1 cellular context compared by ENCODE assay signal in the genomic region with DNA sequence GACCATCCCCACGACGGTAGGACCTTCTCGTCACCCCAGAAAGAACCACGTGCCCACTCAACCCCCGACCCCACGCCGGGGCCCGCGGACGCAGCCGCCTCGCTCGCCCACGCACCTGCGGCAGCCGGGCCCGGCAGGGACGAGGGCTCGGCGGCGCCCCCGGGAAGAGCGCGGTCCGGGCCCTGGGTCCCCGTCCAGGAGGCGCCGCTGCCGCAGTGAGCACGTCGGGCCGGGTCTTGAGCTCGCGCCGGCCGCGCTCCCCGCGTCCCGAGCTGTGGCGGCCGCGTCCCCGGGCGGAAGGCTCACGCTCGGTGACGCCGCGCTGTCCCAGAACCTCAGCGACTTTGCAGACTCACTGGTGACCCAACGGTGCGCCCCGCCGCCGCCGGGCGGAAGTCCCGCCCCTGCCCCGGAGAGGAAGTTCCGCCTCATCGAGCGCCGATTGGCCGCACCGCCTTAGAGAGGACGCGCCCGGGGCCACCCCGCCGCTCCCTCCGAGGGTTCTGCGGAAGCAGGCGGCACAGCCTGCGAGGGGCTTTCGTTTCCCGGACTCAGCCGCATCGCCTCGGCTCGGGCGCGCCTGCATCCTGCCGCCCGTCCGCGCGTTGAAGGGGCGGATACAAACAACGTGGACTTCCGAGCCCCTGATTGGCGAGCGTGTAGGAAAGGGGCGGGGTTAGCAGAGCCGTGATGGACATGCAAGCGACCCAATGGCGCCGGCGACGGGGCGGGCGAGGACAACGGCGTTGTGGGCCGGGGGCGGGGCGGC.
TF ChIP-seq lines count a peak whose summit lies in the region.

No MANE protein-coding gene starts in this region.

TF ChIP-seq in SK-N-SH, 30 proteins besides CTCF, POLR2A, EP300 and RAD21 (continued from another document):
- TF ChIP-seq MEF2A (IDR thresholded peaks at IDR 0.05; ENCODE audit: borderline replicate concordance, low read depth) = no peak
- TF ChIP-seq, protein P1, sequence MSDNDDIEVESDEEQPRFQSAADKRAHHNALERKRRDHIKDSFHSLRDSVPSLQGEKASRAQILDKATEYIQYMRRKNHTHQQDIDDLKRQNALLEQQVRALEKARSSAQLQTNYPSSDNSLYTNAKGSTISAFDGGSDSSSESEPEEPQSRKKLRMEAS (IDR thresholded peaks at IDR 0.05; ENCODE audit: low read depth) = peak; percentile 58; the same call in 1 of the 2 replicates
- TF ChIP-seq, protein P2, sequence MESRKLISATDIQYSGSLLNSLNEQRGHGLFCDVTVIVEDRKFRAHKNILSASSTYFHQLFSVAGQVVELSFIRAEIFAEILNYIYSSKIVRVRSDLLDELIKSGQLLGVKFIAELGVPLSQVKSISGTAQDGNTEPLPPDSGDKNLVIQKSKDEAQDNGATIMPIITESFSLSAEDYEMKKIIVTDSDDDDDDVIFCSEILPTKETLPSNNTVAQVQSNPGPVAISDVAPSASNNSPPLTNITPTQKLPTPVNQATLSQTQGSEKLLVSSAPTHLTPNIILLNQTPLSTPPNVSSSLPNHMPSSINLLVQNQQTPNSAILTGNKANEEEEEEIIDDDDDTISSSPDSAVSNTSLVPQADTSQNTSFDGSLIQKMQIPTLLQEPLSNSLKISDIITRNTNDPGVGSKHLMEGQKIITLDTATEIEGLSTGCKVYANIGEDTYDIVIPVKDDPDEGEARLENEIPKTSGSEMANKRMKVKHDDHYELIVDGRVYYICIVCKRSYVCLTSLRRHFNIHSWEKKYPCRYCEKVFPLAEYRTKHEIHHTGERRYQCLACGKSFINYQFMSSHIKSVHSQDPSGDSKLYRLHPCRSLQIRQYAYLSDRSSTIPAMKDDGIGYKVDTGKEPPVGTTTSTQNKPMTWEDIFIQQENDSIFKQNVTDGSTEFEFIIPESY (IDR thresholded peaks at IDR 0.05; ENCODE audit: borderline replicate concordance, low read depth) = no peak
- no peak for TF ChIP-seq TCF12 (IDR thresholded peaks at IDR 0.05)
- TF ChIP-seq, protein P3, sequence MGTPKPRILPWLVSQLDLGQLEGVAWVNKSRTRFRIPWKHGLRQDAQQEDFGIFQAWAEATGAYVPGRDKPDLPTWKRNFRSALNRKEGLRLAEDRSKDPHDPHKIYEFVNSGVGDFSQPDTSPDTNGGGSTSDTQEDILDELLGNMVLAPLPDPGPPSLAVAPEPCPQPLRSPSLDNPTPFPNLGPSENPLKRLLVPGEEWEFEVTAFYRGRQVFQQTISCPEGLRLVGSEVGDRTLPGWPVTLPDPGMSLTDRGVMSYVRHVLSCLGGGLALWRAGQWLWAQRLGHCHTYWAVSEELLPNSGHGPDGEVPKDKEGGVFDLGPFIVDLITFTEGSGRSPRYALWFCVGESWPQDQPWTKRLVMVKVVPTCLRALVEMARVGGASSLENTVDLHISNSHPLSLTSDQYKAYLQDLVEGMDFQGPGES (IDR thresholded peaks at IDR 0.05; ENCODE audit: low read depth, low read length) = no peak
- peak; percentile 29 for TF ChIP-seq MXI1 (IDR thresholded peaks at IDR 0.05; ENCODE audit: low read depth, low read length)
- TF ChIP-seq SMC3 (IDR thresholded peaks at IDR 0.05; ENCODE audit: low read depth, low read length) = no peak
- TF ChIP-seq NRF1 (IDR thresholded peaks at IDR 0.05; ENCODE audit: low read depth, low read length) = no peak
- TF ChIP-seq CHD2 (IDR thresholded peaks at IDR 0.05; ENCODE audit: low read length, partially characterized antibody) = no peak
- TF ChIP-seq, protein P4, sequence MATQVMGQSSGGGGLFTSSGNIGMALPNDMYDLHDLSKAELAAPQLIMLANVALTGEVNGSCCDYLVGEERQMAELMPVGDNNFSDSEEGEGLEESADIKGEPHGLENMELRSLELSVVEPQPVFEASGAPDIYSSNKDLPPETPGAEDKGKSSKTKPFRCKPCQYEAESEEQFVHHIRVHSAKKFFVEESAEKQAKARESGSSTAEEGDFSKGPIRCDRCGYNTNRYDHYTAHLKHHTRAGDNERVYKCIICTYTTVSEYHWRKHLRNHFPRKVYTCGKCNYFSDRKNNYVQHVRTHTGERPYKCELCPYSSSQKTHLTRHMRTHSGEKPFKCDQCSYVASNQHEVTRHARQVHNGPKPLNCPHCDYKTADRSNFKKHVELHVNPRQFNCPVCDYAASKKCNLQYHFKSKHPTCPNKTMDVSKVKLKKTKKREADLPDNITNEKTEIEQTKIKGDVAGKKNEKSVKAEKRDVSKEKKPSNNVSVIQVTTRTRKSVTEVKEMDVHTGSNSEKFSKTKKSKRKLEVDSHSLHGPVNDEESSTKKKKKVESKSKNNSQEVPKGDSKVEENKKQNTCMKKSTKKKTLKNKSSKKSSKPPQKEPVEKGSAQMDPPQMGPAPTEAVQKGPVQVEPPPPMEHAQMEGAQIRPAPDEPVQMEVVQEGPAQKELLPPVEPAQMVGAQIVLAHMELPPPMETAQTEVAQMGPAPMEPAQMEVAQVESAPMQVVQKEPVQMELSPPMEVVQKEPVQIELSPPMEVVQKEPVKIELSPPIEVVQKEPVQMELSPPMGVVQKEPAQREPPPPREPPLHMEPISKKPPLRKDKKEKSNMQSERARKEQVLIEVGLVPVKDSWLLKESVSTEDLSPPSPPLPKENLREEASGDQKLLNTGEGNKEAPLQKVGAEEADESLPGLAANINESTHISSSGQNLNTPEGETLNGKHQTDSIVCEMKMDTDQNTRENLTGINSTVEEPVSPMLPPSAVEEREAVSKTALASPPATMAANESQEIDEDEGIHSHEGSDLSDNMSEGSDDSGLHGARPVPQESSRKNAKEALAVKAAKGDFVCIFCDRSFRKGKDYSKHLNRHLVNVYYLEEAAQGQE (IDR thresholded peaks at IDR 0.05; ENCODE audit: low read depth, low read length) = no peak
- TF ChIP-seq, protein P5, sequence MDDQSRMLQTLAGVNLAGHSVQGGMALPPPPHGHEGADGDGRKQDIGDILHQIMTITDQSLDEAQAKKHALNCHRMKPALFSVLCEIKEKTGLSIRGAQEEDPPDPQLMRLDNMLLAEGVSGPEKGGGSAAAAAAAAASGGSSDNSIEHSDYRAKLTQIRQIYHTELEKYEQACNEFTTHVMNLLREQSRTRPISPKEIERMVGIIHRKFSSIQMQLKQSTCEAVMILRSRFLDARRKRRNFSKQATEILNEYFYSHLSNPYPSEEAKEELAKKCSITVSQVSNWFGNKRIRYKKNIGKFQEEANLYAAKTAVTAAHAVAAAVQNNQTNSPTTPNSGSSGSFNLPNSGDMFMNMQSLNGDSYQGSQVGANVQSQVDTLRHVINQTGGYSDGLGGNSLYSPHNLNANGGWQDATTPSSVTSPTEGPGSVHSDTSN (IDR thresholded peaks at IDR 0.05) = no peak; the same call in 1 of the 2 replicates
- TF ChIP-seq GABPA (IDR thresholded peaks at IDR 0.05; ENCODE audit: low read depth) = peak; percentile 96
- TF ChIP-seq JUND (IDR thresholded peaks at IDR 0.05) = no peak
- peak; percentile 74; the same call in 1 of the 2 replicates for TF ChIP-seq POLR2AphosphoS5 (IDR thresholded peaks at IDR 0.05; ENCODE audit: low read depth, low read length)
- no peak for TF ChIP-seq FOSL2 (IDR thresholded peaks at IDR 0.05; ENCODE audit: borderline replicate concordance, low read depth)
- TF ChIP-seq ELF1 (IDR thresholded peaks at IDR 0.05) = peak; percentile 56
- peak; percentile 76 for TF ChIP-seq TAF1 (IDR thresholded peaks at IDR 0.05; ENCODE audit: borderline replicate concordance, low read depth, low read length)
